In the genomic region with DNA sequence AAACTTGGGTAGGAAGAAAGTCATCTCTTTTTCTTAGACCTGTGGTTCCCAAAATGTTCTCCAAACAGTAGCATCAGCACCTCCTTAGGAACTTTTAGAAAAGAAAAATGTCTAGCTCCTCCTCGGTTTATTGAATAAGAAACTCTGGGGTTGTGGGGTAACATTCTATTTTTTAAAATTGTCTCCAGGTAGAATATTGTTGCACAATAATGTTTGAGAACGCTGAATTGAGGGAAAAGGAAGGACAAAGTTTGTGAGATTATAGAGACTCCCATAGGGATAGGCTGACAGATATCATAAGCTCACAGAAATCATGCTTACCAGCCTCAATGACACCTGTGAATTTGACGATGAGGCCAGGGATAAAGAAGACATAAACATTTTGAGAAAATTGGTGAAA, we compare ENCODE assay signal across 8 cellular contexts.
"Had no signal": no experiment of that assay in that cellular context is flagged by ENCODE, and none has a peak within 500 bp of the region (broad histone marks: within the 10 kb centered on the region; RNA-seq: fewer than 3 reads in every experiment).

No MANE protein-coding gene starts in this region.

- DNase-seq: GDM1, GF-D8 had no signal

- H3K4me3 ChIP-seq: GM12878 had no signal

- FAIRE-seq: G401.6, GM12878, GM12891, GM12892, GM18507, GM19239 had no signal

- ATAC-seq: GM12878 had no signal
